ENCODE assay signal across 1 cellular context in genomic region chr13:51978836-51979556, GRCh38.
TF ChIP-seq lines count a peak whose summit lies in the region.

No MANE protein-coding gene starts in this region.

TF ChIP-seq in HepG2, 621 proteins besides CTCF, POLR2A, EP300 and RAD21 (continued from another document):
- TF ChIP-seq REST (IDR thresholded peaks at IDR 0.05; ENCODE audit: borderline replicate concordance in 1 of 2, low read depth in 1 of 2, low read length in 2 of 2) = no peak
- no peak for TF ChIP-seq GTF3A (CRISPR knock-in tag; conservative IDR thresholded peaks at IDR 0.05)
- TF ChIP-seq TGIF2 (CRISPR knock-in tag; IDR thresholded peaks at IDR 0.05) = peak; percentile 78; the same call in 1 of the 2 replicates
- no peak for TF ChIP-seq BORCS8-MEF2B (CRISPR knock-in tag; IDR thresholded peaks at IDR 0.05)
- TF ChIP-seq MEIS2 (CRISPR knock-in tag; IDR thresholded peaks at IDR 0.05) = no peak
- no peak for TF ChIP-seq ZNF484 (CRISPR knock-in tag; IDR thresholded peaks at IDR 0.05; ENCODE audit: borderline replicate concordance, low read depth)
- TF ChIP-seq ZFYVE20 (CRISPR knock-in tag; IDR thresholded peaks at IDR 0.05; ENCODE audit: borderline replicate concordance, low read depth) = no peak
- no peak for TF ChIP-seq ZC3H13 (CRISPR knock-in tag; IDR thresholded peaks at IDR 0.05)
- TF ChIP-seq CHCHD3 (CRISPR knock-in tag; IDR thresholded peaks at IDR 0.05) = no peak
- peak; percentile 47; the same call in 1 of the 2 replicates for TF ChIP-seq KAT8 (CRISPR knock-in tag; IDR thresholded peaks at IDR 0.05)
- peak; percentile 80 for TF ChIP-seq NFYB (CRISPR knock-in tag; IDR thresholded peaks at IDR 0.05)
- TF ChIP-seq FOXK2 (IDR thresholded peaks at IDR 0.05) = peak; percentile 74
- peak; percentile 76 for TF ChIP-seq GATAD2A (CRISPR knock-in tag; IDR thresholded peaks at IDR 0.05)
